Comparison of ENCODE assay signal across 8 cellular contexts in the genomic region with DNA sequence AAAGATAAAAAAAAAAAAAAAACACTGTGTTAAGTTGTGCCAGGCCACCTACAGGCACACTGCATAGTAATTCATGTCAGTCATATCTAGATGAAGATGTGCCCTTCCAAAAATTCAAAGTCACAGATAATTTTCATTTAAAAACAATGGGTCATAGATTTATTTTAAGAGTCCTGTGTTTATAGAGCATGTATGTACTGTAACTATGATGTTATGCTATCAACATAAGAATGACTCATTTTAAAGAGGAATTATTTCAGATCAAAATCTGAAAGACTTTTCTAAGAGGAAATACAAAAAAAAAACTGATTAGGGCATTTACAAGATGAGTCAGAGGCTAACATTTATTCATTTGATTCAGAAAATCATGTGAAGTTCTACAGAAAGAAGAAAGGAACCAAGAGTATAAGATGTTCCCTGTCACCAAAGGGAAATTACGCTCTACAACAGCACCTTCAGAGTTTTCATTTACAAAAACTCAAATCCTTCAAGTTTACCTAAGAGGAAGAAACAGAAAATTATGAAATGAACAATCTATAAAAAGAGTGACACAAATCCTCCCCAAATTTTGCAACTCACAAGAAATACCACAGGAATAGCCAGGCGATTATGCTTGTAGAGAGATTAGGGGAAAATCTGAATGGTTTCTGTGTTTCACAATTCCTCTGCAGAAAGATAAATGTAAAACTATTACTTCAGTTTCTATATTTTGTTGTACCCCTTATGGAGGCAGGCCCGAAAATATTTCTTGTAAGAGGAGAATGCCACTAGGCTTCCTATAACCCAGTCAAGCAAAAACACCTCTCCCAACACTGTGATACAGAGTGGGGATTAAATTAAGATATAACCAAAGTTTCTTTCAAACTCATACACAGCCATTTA.
DNase-seq lines count a peak whose midpoint lies in the region; ATAC-seq and TF ChIP-seq lines count a peak whose summit lies in the region.

No MANE protein-coding gene starts in this region.

- peaks cover 0 to 4% of the 10 kb centered on the region in 2 donors for H3K36me3 ChIP-seq in muscle layer of duodenum (ENCODE audit: control insufficient read depth in 1 of 2, insufficient read depth in 2 of 2, low read length in 2 of 2)

- H3K27me3 ChIP-seq in muscle layer of duodenum (ENCODE audit: low read depth, low read length) = no peaks in the 10 kb centered on the region

- peaks cover 11 to 27% of the 10 kb centered on the region in 2 donors for H3K4me1 ChIP-seq in muscle layer of duodenum (ENCODE audit: control insufficient read depth in 1 of 2, insufficient read depth in 2 of 2, low read length in 2 of 2)

- peak overlapping the region in 1 of 2 donors; percentile 0 for H3K4me3 ChIP-seq in cardiac fibroblast (replicated peaks in 1 of 2; ENCODE audit: low read depth in 2 of 2, low read length in 2 of 2)
- H3K4me3 ChIP-seq in muscle layer of duodenum (ENCODE audit: low read depth in 1 of 2, low read length in 2 of 2) = no peak overlapping the region

- no peaks in the 10 kb centered on the region for H3K9me3 ChIP-seq in muscle layer of duodenum (ENCODE audit: control insufficient read depth in 1 of 2, low read length in 2 of 2)

- TF ChIP-seq CTCF in cardiac fibroblast (IDR thresholded peaks at IDR 0.05; ENCODE audit: low read depth, low read length) = no peak

- DNase-seq in NCI-H226 = peak; percentile 51
- peak; percentile 67 to 78 for DNase-seq in cardiac fibroblast (ENCODE audit: low read depth in 2 of 2)
- DNase-seq in cerebellar nuclear complex (lab: John Stamatoyannopoulos, UW) = no peak
- no peak for DNase-seq in NCI-H526 (lab: John Stamatoyannopoulos, UW)
- DNase-seq in NCI-H446 (lab: John Stamatoyannopoulos, UW) = no peak

- H3K27ac ChIP-seq in muscle layer of duodenum (ENCODE audit: low read length) = peak overlapping the region; percentile 89

- peak; percentile 47 for ATAC-seq in GM18868 (IDR thresholded peaks at IDR 0.05; ENCODE audit: unreplicated experiment)
- ATAC-seq in HG03378 (IDR thresholded peaks at IDR 0.05; ENCODE audit: unreplicated experiment) = no peak

Comparison
In these comparisons a context has a peak if more than half of its experiments do, and no peak if none do; other contexts are left out.
1. DNase-seq: peak in NCI-H226 (single experiment) and cardiac fibroblast (2 of 2); none in cerebellar nuclear complex (0 of 2), NCI-H526 (0 of 2) and NCI-H446 (0 of 2).